8 cellular contexts compared by ENCODE assay signal in genomic region chr12:51025182-51025747, GRCh38. TPM values are rescaled to one million over a fixed set of nuclear protein-coding genes. Genes with fewer than 3 reads are reported as not detected.
DNase-seq lines count a peak whose midpoint lies in the region; ATAC-seq, FAIRE-seq and TF ChIP-seq lines count a peak whose summit lies in the region.

No MANE protein-coding gene starts in this region.

- peaks cover 63 to 68% (median 67%) of the 10 kb centered on the region in 3 donors for H3K4me1 Mint-ChIP-seq in T-cell

- H3K27ac ChIP-seq in small intestine (ENCODE audit: low read depth in 1 of 2, low read length in 1 of 2): peak overlapping the region; percentile 76 to 94

- no peaks in the 10 kb centered on the region for H3K27me3 ChIP-seq in small intestine (ENCODE audit: control insufficient read depth in 2 of 2, insufficient read depth in 2 of 2, low read length in 2 of 2)

- peak overlapping the region; percentile 87 for H3K4me3 ChIP-seq in fibroblast of the aortic adventitia (ENCODE audit: low read depth, low read length)
- peak overlapping the region; percentile 75 to 91 for H3K4me3 ChIP-seq in small intestine (ENCODE audit: low read depth in 1 of 2, low read length in 2 of 2)

- 3 to 10% (median 5%) methylated on average over 5 of the region's 5 CpGs for WGBS in small intestine, 3 donors

- CTCF ChIA-PET in T-cell (lab: Charles Lee): interaction anchor here (0.7 to 3.8 kb wide), 4 partner anchors 16 to 261 kb away, joined by 3 to 34 read pairs (median 14); partner anchors contain the start of gene ATF1 (in 1 of the 2)

- H3K27ac Mint-ChIP-seq in T-cell: peak overlapping the region; percentile 98

- ATAC-seq in T-cell (replicated peaks in 1 of 4): no peak

- no peak for FAIRE-seq in small intestine (lab: Jason Lieb, UNC)

- TF ChIP-seq CTCF in fibroblast of the aortic adventitia (IDR thresholded peaks at IDR 0.05; ENCODE audit: insufficient read depth, low read length): no peak

- peaks cover 2 to 7% of the 10 kb centered on the region in 2 donors for H3K4me1 ChIP-seq in small intestine (ENCODE audit: control insufficient read depth in 2 of 2, insufficient read depth in 1 of 2, low read depth in 1 of 2, low read length in 1 of 2)

- peak; percentile 31 for DNase-seq in DMS 273 (lab: John Stamatoyannopoulos, UW; ENCODE audit: unreplicated experiment)
- DNase-seq in DMS 273 treated with DMSO at 0.1 percent for 48 hours (lab: John Stamatoyannopoulos, UW): no peak
- peak in 1 of 34 experiments; percentile 25 for DNase-seq in T-cell
- DNase-seq in fibroblast of the aortic adventitia (ENCODE audit: low read depth): peak; percentile 24
- peak; percentile 31 for DNase-seq in small intestine
- DNase-seq in NCI-H1105 treated with DMSO at 0.1 percent for 48 hours (lab: John Stamatoyannopoulos, UW): no peak
- DNase-seq in AML-193 (lab: John Stamatoyannopoulos, UW): no peak
- DNase-seq in NCI-H345 treated with DMSO at 0.1 percent for 48 hours (lab: John Stamatoyannopoulos, UW; ENCODE audit: unreplicated experiment): no peak

- H3K36me3 ChIP-seq in small intestine (ENCODE audit: control insufficient read depth in 2 of 2, insufficient read depth in 2 of 2, low read length in 2 of 2): no peaks in the 10 kb centered on the region

- POLR2A ChIA-PET in T-cell (lab: Charles Lee): interaction anchor here (0.6 to 0.7 kb wide), 3 partner anchors 16 to 213 kb away, joined by 3 to 7 read pairs (median 3); partner anchors contain the start of gene DAZAP2 (in 1 of the 2)

- no peaks in the 10 kb centered on the region for H3K9me3 ChIP-seq in small intestine (ENCODE audit: control insufficient read depth, low read depth)

- peak overlapping the region; percentile 96 to 99 (median 98) for H3K4me3 Mint-ChIP-seq in T-cell

- H3K9me3 Mint-ChIP-seq in T-cell: no peaks in the 10 kb centered on the region

- H3K36me3 Mint-ChIP-seq in T-cell: no peaks in the 10 kb centered on the region

- no peaks in the 10 kb centered on the region for H3K27me3 Mint-ChIP-seq in T-cell

RNA-seq across cellular contexts. Expression of gene SLC11A2, which starts 0.9 kb away (rescaled TPM):
- total RNA-seq in T-cell (10 to 100 TPM; 46.5 to 62.2 (median 52.3) TPM), fibroblast of the aortic adventitia (ENCODE audit: low replicate concordance) (50.7 and 53.7 TPM in 2 replicates)
- 10 to 100 TPM in 2 of 3 donors, 1 to 10 TPM in 1; 8.9 to 19.4 (median 14.1) TPM for polyA plus RNA-seq in small intestine

RNA-seq across cellular contexts. Expression of gene LETMD1, which starts 22.9 kb away (rescaled TPM):
- total RNA-seq in T-cell: 10 to 100 TPM; 70.9 to 87.5 (median 71.9) TPM
- 30.5 and 40.6 TPM in 2 replicates for total RNA-seq in fibroblast of the aortic adventitia (ENCODE audit: low replicate concordance)
- polyA plus RNA-seq in small intestine: 10 to 100 TPM; 74.7 to 91.7 (median 79.4) TPM

RNA-seq across cellular contexts. Expression of gene CSRNP2, which starts 58.1 kb away (rescaled TPM):
- total RNA-seq in T-cell (10 to 100 TPM; 24.4 to 37.3 (median 34.3) TPM), fibroblast of the aortic adventitia (ENCODE audit: low replicate concordance) (19.1 and 42.4 TPM in 2 replicates)
- 1 to 10 TPM; 3.8 to 8.2 (median 8.1) TPM for polyA plus RNA-seq in small intestine

Comparison
In these comparisons a context has a peak if more than half of its experiments do, and no peak if none do; other contexts are left out.
1. DNase-seq: peak in DMS 273 (single experiment), fibroblast of the aortic adventitia (single experiment) and small intestine (single experiment); none in DMS 273 treated with DMSO at 0.1 percent for 48 hours (single experiment), NCI-H1105 treated with DMSO at 0.1 percent for 48 hours (single experiment), AML-193 (0 of 2) and NCI-H345 treated with DMSO at 0.1 percent for 48 hours (single experiment).